Comparison of ENCODE assay signal across 1 cellular context in genomic region chr15:26889298-26889898, GRCh38.
TF ChIP-seq lines count a peak whose summit lies in the region.

No MANE protein-coding gene starts in this region.

TF ChIP-seq in GM23338, 12 proteins besides CTCF, POLR2A, EP300 and RAD21 (continued from another document):
- TF ChIP-seq, protein P1, sequence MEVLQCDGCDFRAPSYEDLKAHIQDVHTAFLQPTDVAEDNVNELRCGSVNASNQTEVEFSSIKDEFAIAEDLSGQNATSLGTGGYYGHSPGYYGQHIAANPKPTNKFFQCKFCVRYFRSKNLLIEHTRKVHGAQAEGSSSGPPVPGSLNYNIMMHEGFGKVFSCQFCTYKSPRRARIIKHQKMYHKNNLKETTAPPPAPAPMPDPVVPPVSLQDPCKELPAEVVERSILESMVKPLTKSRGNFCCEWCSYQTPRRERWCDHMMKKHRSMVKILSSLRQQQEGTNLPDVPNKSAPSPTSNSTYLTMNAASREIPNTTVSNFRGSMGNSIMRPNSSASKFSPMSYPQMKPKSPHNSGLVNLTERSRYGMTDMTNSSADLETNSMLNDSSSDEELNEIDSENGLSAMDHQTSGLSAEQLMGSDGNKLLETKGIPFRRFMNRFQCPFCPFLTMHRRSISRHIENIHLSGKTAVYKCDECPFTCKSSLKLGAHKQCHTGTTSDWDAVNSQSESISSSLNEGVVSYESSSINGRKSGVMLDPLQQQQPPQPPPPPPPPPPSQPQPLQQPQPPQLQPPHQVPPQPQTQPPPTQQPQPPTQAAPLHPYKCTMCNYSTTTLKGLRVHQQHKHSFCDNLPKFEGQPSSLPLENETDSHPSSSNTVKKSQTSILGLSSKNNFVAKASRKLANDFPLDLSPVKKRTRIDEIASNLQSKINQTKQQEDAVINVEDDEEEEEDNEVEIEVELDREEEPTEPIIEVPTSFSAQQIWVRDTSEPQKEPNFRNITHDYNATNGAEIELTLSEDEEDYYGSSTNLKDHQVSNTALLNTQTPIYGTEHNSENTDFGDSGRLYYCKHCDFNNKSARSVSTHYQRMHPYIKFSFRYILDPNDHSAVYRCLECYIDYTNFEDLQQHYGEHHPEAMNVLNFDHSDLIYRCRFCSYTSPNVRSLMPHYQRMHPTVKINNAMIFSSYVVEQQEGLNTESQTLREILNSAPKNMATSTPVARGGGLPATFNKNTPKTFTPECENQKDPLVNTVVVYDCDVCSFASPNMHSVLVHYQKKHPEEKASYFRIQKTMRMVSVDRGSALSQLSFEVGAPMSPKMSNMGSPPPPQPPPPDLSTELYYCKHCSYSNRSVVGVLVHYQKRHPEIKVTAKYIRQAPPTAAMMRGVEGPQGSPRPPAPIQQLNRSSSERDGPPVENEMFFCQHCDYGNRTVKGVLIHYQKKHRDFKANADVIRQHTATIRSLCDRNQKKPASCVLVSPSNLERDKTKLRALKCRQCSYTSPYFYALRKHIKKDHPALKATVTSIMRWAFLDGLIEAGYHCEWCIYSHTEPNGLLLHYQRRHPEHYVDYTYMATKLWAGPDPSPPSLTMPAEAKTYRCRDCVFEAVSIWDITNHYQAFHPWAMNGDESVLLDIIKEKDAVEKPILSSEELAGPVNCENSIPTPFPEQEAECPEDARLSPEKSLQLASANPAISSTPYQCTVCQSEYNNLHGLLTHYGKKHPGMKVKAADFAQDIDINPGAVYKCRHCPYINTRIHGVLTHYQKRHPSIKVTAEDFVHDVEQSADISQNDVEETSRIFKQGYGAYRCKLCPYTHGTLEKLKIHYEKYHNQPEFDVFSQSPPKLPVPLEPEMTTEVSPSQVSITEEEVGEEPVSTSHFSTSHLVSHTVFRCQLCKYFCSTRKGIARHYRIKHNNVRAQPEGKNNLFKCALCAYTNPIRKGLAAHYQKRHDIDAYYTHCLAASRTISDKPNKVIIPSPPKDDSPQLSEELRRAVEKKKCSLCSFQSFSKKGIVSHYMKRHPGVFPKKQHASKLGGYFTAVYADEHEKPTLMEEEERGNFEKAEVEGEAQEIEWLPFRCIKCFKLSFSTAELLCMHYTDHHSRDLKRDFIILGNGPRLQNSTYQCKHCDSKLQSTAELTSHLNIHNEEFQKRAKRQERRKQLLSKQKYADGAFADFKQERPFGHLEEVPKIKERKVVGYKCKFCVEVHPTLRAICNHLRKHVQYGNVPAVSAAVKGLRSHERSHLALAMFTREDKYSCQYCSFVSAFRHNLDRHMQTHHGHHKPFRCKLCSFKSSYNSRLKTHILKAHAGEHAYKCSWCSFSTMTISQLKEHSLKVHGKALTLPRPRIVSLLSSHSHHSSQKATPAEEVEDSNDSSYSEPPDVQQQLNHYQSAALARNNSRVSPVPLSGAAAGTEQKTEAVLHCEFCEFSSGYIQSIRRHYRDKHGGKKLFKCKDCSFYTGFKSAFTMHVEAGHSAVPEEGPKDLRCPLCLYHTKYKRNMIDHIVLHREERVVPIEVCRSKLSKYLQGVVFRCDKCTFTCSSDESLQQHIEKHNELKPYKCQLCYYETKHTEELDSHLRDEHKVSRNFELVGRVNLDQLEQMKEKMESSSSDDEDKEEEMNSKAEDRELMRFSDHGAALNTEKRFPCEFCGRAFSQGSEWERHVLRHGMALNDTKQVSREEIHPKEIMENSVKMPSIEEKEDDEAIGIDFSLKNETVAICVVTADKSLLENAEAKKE (CRISPR knock-in tag; IDR thresholded peaks at IDR 0.05): no peak
- TF ChIP-seq REST (IDR thresholded peaks at IDR 0.05; ENCODE audit: unreplicated experiment) (no peak), EZH2 (IDR thresholded peaks at IDR 0.05; ENCODE audit: low read depth, unreplicated experiment) (no peak), STAT1 (IDR thresholded peaks at IDR 0.05; ENCODE audit: unreplicated experiment) (no peak), JUNB (IDR thresholded peaks at IDR 0.05; ENCODE audit: unreplicated experiment) (no peak), EZH2phosphoT487 (IDR thresholded peaks at IDR 0.05; ENCODE audit: unreplicated experiment) (no peak), ZNF114 (CRISPR knock-in tag; IDR thresholded peaks at IDR 0.05) (no peak), ZNF331 (CRISPR knock-in tag; IDR thresholded peaks at IDR 0.05; ENCODE audit: low read depth) (no peak)
